Comparison of ENCODE assay signal across 8 cellular contexts in genomic region chr19:51366050-51366998, GRCh38. TPM values are rescaled to one million over a fixed set of nuclear protein-coding genes. Genes with fewer than 3 reads are reported as not detected.
DNase-seq lines count a peak whose midpoint lies in the region; ATAC-seq and TF ChIP-seq lines count a peak whose summit lies in the region.

Gene ETFB (minus strand): TSS chr19:51366388. CDS start chr19:51366326, 62 bp downstream.

- peaks cover 9 to 15% of the 10 kb centered on the region in 2 donors for H3K36me3 Mint-ChIP-seq in activated T-cell treated with anti-CD3 and anti-CD28 coated beads, Interleukin-2, amount 50 U/mL, for 72 hours (ENCODE audit: insufficient read depth in 2 of 2)

- peaks cover 73% of the 10 kb centered on the region for H3K4me1 Mint-ChIP-seq in activated T-cell treated with anti-CD3 and anti-CD28 coated beads, Interleukin-2, amount 50 U/mL, for 72 hours (ENCODE audit: low read depth)

- peak within 1 kb of the TSS; percentile 99 for H3K4me3 Mint-ChIP-seq in activated T-cell treated with anti-CD3 and anti-CD28 coated beads, Interleukin-2, amount 50 U/mL, for 72 hours

- peak within 1 kb of the TSS; percentile 98 for H3K27ac Mint-ChIP-seq in activated T-cell treated with anti-CD3 and anti-CD28 coated beads, Interleukin-2, amount 50 U/mL, for 72 hours

- H3K27me3 ChIP-seq in BE2C (no peaks in the 10 kb centered on the region), esophagus muscularis mucosa (no peaks in the 10 kb centered on the region), muscle layer of duodenum (ENCODE audit: low read depth, low read length) (no peaks in the 10 kb centered on the region)

- intact Hi-C loops in esophagus muscularis mucosa (cut with DNase I): loop anchor here (1.0 to 10.0 kb wide), 2 partner anchors 26 to 338 kb away; no protein-coding TSS in a partner anchor

- H3K27ac ChIP-seq in esophagus muscularis mucosa (replicated peaks in 1 of 4) (peak within 1 kb of the TSS; percentile 95 to 99 (median 97)), muscle layer of duodenum (ENCODE audit: low read length) (peak within 1 kb of the TSS; percentile 96)

- WGBS in esophagus muscularis mucosa: 1% methylated on average over 38 of the region's 64 CpGs

- no peaks in the 10 kb centered on the region for H3K27me3 Mint-ChIP-seq in activated T-cell treated with anti-CD3 and anti-CD28 coated beads, Interleukin-2, amount 50 U/mL, for 72 hours (ENCODE audit: low read depth)

- TF ChIP-seq CTCF in BE2C (IDR thresholded peaks at IDR 0.05; ENCODE audit: low read depth, low read length): no peak
- no peak for TF ChIP-seq CTCF in esophagus muscularis mucosa (IDR thresholded peaks at IDR 0.05)

- H3K9me3 ChIP-seq in BE2C: no peaks in the 10 kb centered on the region
- H3K9me3 ChIP-seq in esophagus muscularis mucosa: no peaks in the 10 kb centered on the region
- no peaks in the 10 kb centered on the region for H3K9me3 ChIP-seq in muscle layer of duodenum (ENCODE audit: control insufficient read depth in 1 of 2, low read length in 2 of 2)

- H3K9me3 Mint-ChIP-seq in activated T-cell treated with anti-CD3 and anti-CD28 coated beads, Interleukin-2, amount 50 U/mL, for 72 hours: no peaks in the 10 kb centered on the region

- H3K4me3 ChIP-seq in BE2C (ENCODE audit: low read depth, low read length): peak within 1 kb of the TSS; percentile 81
- peak within 1 kb of the TSS; percentile 67 to 86 (median 75) for H3K4me3 ChIP-seq in esophagus muscularis mucosa
- peak within 1 kb of the TSS; percentile 89 to 99 for H3K4me3 ChIP-seq in muscle layer of duodenum (ENCODE audit: low read depth in 1 of 2, low read length in 2 of 2)

- DNase-seq in BE2C (peak; percentile 99), HS-27A (ENCODE audit: low read depth) (peak; percentile 88), RKO (ENCODE audit: low spot score) (peak; percentile 98), esophagus muscularis mucosa (ENCODE audit: extremely low spot score) (peak; percentile 99)
- peak; percentile 94 to 97 for DNase-seq in activated T-cell treated with anti-CD3 and anti-CD28 coated beads, Interleukin-2, amount 50 U/mL, for 72 hours
- peak; percentile 72 to 82 for DNase-seq in stimulated activated CD8-positive, alpha-beta memory T cell treated with anti-CD3 and anti-CD28 coated beads, Interleukin-7, amount 100 ng/mL, for 1 hour (ENCODE audit: low read depth in 2 of 2)

- peak; percentile 64 for TF ChIP-seq POLR2A in esophagus muscularis mucosa (IDR thresholded peaks at IDR 0.05; ENCODE audit: low read depth)

- peak; percentile 58 for ATAC-seq in GM19324 (IDR thresholded peaks at IDR 0.05; ENCODE audit: low FRiP score, unreplicated experiment)
- ATAC-seq in activated T-cell treated with anti-CD3 and anti-CD28 coated beads, Interleukin-2, amount 50 U/mL, for 72 hours (replicated peaks in 1 of 2): peak; percentile 58 to 60

- H3K4me1 ChIP-seq in BE2C (peaks cover 2% of the 10 kb centered on the region; the same call in 1 of the 2 replicates), esophagus muscularis mucosa (peaks cover 32 to 59% (median 54%) of the 10 kb centered on the region in 4 donors), muscle layer of duodenum (ENCODE audit: control insufficient read depth in 1 of 2, insufficient read depth in 2 of 2, low read length in 2 of 2) (peaks cover 0 to 31% of the 10 kb centered on the region in 2 donors)

- TF ChIP-seq EP300 in esophagus muscularis mucosa (IDR thresholded peaks at IDR 0.05): no peak

- H3K36me3 ChIP-seq in BE2C (no peaks in the 10 kb centered on the region), esophagus muscularis mucosa (no peaks in the 10 kb centered on the region), muscle layer of duodenum (ENCODE audit: control insufficient read depth in 1 of 2, insufficient read depth in 2 of 2, low read length in 2 of 2) (no peaks in the 10 kb centered on the region)

RNA-seq across cellular contexts. Expression of gene ETFB, which starts in this region (rescaled TPM):
- 101 TPM for polyA plus RNA-seq in BE2C (2012; ENCODE audit: insufficient read depth, insufficient read length, low read depth)
- 100 to 1,000 TPM; 156 to 160 TPM for total RNA-seq in activated T-cell treated with anti-CD3 and anti-CD28 coated beads, Interleukin-2, amount 50 U/mL, for 72 hours
- total RNA-seq in esophagus muscularis mucosa: 100 to 1,000 TPM in 2 of 4 donors, 10 to 100 TPM in 2; 86.3 to 121 (median 106) TPM

Comparison
In these comparisons a context has a peak if more than half of its experiments do, and no peak if none do; other contexts are left out.
1. Peak in every context shown above with its lines: DNase-seq, ATAC-seq, H3K4me3 ChIP-seq and H3K27ac ChIP-seq.